ENCODE assay signal across 27 cellular contexts in genomic region chr22:30889268-30889995, GRCh38.
DNase-seq lines count a peak whose midpoint lies in the region; ATAC-seq and TF ChIP-seq lines count a peak whose summit lies in the region.
"Had no signal": no experiment of that assay in that cellular context is flagged by ENCODE, and none has a peak within 500 bp of the region (broad histone marks: within the 10 kb centered on the region; RNA-seq: fewer than 3 reads in every experiment).

No MANE protein-coding gene starts in this region.

- ATAC-seq in Right ventricle myocardium superior (ENCODE audit: poor library complexity) (no peak), right cardiac atrium (no peak), GM19467 (IDR thresholded peaks at IDR 0.05; ENCODE audit: unreplicated experiment) (no peak)
- ATAC-seq: gastrocnemius medialis; stimulated activated effector memory CD8-positive, alpha-beta T cell treated with anti-CD3 and anti-CD28 coated beads, Interleukin-12 subunit alpha, Interleukin-12 subunit beta, amount 100 ng/mL, for 72 hours had no signal

- DNase-seq in Right ventricle myocardium superior (peak; percentile 28), right cardiac atrium (no peak), coronary artery (ENCODE audit: low spot score) (peak; percentile 55), mesenteric fat pad (ENCODE audit: low spot score) (peak; percentile 88), tibial artery (peak; percentile 13 to 43), C1 segment of cervical spinal cord (lab: John Stamatoyannopoulos, UW) (no peak), AG08396 (ENCODE audit: low spot score) (no peak)
- DNase-seq: ACHN; activated CD4-positive, alpha-beta T cell treated with anti-CD3 and anti-CD28 coated beads for 4 hours; activated CD8-positive, alpha-beta memory T cell treated with anti-CD3 and anti-CD28 coated beads for 24 hours; activated T-cell treated with anti-CD3 and anti-CD28 coated beads for 4 hours; BE2C; CD8-positive, alpha-beta memory T cell; DMS 273 treated with DMSO at 0.1 percent for 48 hours; EL; gastrocnemius medialis; Kasumi-1; NCI-H1436 treated with DMSO at 0.1 percent for 48 hours; NCI-H2081 treated with DMSO at 0.1 percent for 48 hours; NCI-H2227 treated with DMSO at 0.1 percent for 48 hours; NCI-H69; SHP77; stimulated activated CD4-positive, alpha-beta T cell treated with anti-CD3 and anti-CD28 coated beads, Interleukin-4, amount 100 ng/mL, for 4 hours; trophoblast cell had no signal

- H3K4me1 ChIP-seq in right cardiac atrium (ENCODE audit: control insufficient read depth, insufficient read depth, low read length) = no peaks in the 10 kb centered on the region
- no peaks in the 10 kb centered on the region for H3K4me1 ChIP-seq in tibial artery
- H3K4me1 ChIP-seq: BE2C, gastrocnemius medialis, parathyroid adenoma had no signal

- peaks cover 0 to 51% (median 9%) of the 10 kb centered on the region in 3 donors for H3K36me3 ChIP-seq in tibial artery
- H3K36me3 ChIP-seq: BE2C had no signal

- H3K9me3 ChIP-seq in right cardiac atrium (ENCODE audit: control insufficient read depth, low read length) (no peaks in the 10 kb centered on the region), tibial artery (no peaks in the 10 kb centered on the region)
- H3K9me3 ChIP-seq: BE2C, gastrocnemius medialis had no signal

- intact Hi-C loops in Right ventricle myocardium superior (cut with DNase I) (no loop called here), right cardiac atrium (cut with DNase I) (no loop called here), tibial artery (cut with DNase I; ENCODE audit: low total_unique reads) (no loop called here)

- 89% methylated on average over 17 of the region's 17 CpGs for WGBS in right cardiac atrium

- TF ChIP-seq CTCF in coronary artery (IDR thresholded peaks at IDR 0.05) (no peak), tibial artery (IDR thresholded peaks at IDR 0.05) (no peak)

- H3K27me3 ChIP-seq in right cardiac atrium (ENCODE audit: control insufficient read depth, insufficient read depth) (no peaks in the 10 kb centered on the region), tibial artery (no peaks in the 10 kb centered on the region)
- H3K27me3 ChIP-seq: BE2C, gastrocnemius medialis had no signal

- no peak overlapping the region for H3K4me3 ChIP-seq in right cardiac atrium (ENCODE audit: low read length)
- no peak overlapping the region for H3K4me3 ChIP-seq in coronary artery
- no peak overlapping the region for H3K4me3 ChIP-seq in tibial artery
- H3K4me3 ChIP-seq: gastrocnemius medialis had no signal

- H3K27ac ChIP-seq in right cardiac atrium (ENCODE audit: low read length) (no peak overlapping the region), coronary artery (no peak overlapping the region), tibial artery (no peak overlapping the region)
- H3K27ac ChIP-seq: gastrocnemius medialis, parathyroid adenoma had no signal

Comparison
In these comparisons a context has a peak if more than half of its experiments do, and no peak if none do; other contexts are left out.
1. DNase-seq: peak in Right ventricle myocardium superior (single experiment), coronary artery (single experiment), mesenteric fat pad (single experiment) and tibial artery (2 of 2); none in right cardiac atrium (0 of 3), C1 segment of cervical spinal cord (0 of 14) and AG08396 (single experiment).